In genomic region chr2:8577573-8577972, GRCh38 we compare ENCODE assay signal across 17 cellular contexts.
DNase-seq lines count a peak whose midpoint lies in the region; ATAC-seq and TF ChIP-seq lines count a peak whose summit lies in the region.
"Had no signal": no experiment of that assay in that cellular context is flagged by ENCODE, and none has a peak within 500 bp of the region (broad histone marks: within the 10 kb centered on the region; RNA-seq: fewer than 3 reads in every experiment).

No MANE protein-coding gene starts in this region.

- no peak overlapping the region for H4K8ac ChIP-seq in trophoblast cell (ENCODE audit: low read depth, low read length)

- H3K27me3 Mint-ChIP-seq in activated CD4-positive, alpha-beta memory T cell treated with anti-CD3 and anti-CD28 coated beads, Interleukin-2, amount 10 ng/mL, durations not matched to agents 7 days and 5 days = peaks cover 9% of the 10 kb centered on the region
- H3K27me3 Mint-ChIP-seq in activated CD4-positive, alpha-beta memory T cell treated with anti-CD3 and anti-CD28 coated beads for 36 hours = peaks cover 3% of the 10 kb centered on the region
- H3K27me3 Mint-ChIP-seq in activated T-helper 17 cell treated with anti-CD3 and anti-CD28 coated beads, Interleukin-2, amount 50 U/mL, for 72 hours = no peaks in the 10 kb centered on the region
- peaks cover 11% of the 10 kb centered on the region for H3K27me3 Mint-ChIP-seq in chondrocyte (ENCODE audit: low read depth)
- H3K27me3 Mint-ChIP-seq: CD4-positive, CD25-positive, alpha-beta regulatory T cell had no signal

- H3K4ac ChIP-seq in trophoblast cell (ENCODE audit: low read depth, low read length) = no peak overlapping the region

- no peak for ATAC-seq in activated T-helper 17 cell treated with anti-CD3 and anti-CD28 coated beads, Interleukin-2, amount 50 U/mL, for 72 hours (replicated peaks)
- ATAC-seq: A549, HCT116 had no signal

- H2BK12ac ChIP-seq in trophoblast cell (ENCODE audit: low read length) = peak overlapping the region; percentile 19

- H3K27ac ChIP-seq in trophoblast cell (ENCODE audit: low read depth, low read length) (no peak overlapping the region), esophagus squamous epithelium (no peak overlapping the region)
- H3K27ac ChIP-seq: A549 had no signal

- TF ChIP-seq CTCF in esophagus squamous epithelium (IDR thresholded peaks at IDR 0.05) (no peak), chondrocyte (IDR thresholded peaks at IDR 0.05) (no peak)

- intact Hi-C loops in activated CD4-positive, alpha-beta memory T cell treated with anti-CD3 and anti-CD28 coated beads for 36 hours (cut with micrococcal nuclease) = loop anchor here (2.0 kb wide), 1 partner anchor 35 kb away; no protein-coding TSS in a partner anchor
- intact Hi-C loops in esophagus squamous epithelium (cut with DNase I) = no loop called here

- no peak overlapping the region for H3K23ac ChIP-seq in trophoblast cell (ENCODE audit: low read length)

- no peak overlapping the region for H4K12ac ChIP-seq in trophoblast cell (ENCODE audit: low read depth, low read length)

- H3K36me3 Mint-ChIP-seq in activated CD4-positive, alpha-beta memory T cell treated with anti-CD3 and anti-CD28 coated beads, Interleukin-2, amount 10 ng/mL, durations not matched to agents 7 days and 5 days (ENCODE audit: low read depth) = peaks cover 2% of the 10 kb centered on the region
- no peaks in the 10 kb centered on the region for H3K36me3 Mint-ChIP-seq in activated CD4-positive, alpha-beta memory T cell treated with anti-CD3 and anti-CD28 coated beads for 36 hours
- H3K36me3 Mint-ChIP-seq in activated T-helper 17 cell treated with anti-CD3 and anti-CD28 coated beads, Interleukin-2, amount 50 U/mL, for 72 hours (ENCODE audit: low read depth) = no peaks in the 10 kb centered on the region
- no peaks in the 10 kb centered on the region for H3K36me3 Mint-ChIP-seq in chondrocyte (ENCODE audit: low read depth)
- H3K36me3 Mint-ChIP-seq: CD4-positive, CD25-positive, alpha-beta regulatory T cell had no signal

- peaks cover 37% of the 10 kb centered on the region for H3K4me1 Mint-ChIP-seq in activated CD4-positive, alpha-beta memory T cell treated with anti-CD3 and anti-CD28 coated beads, Interleukin-2, amount 10 ng/mL, durations not matched to agents 7 days and 5 days
- H3K4me1 Mint-ChIP-seq in activated CD4-positive, alpha-beta memory T cell treated with anti-CD3 and anti-CD28 coated beads for 36 hours (ENCODE audit: low read depth) = peaks cover 33% of the 10 kb centered on the region
- H3K4me1 Mint-ChIP-seq in activated T-helper 17 cell treated with anti-CD3 and anti-CD28 coated beads, Interleukin-2, amount 50 U/mL, for 72 hours = peaks cover 34% of the 10 kb centered on the region
- H3K4me1 Mint-ChIP-seq in chondrocyte (ENCODE audit: low read depth) = peaks cover 11% of the 10 kb centered on the region

- H3K4me1 ChIP-seq in trophoblast cell (ENCODE audit: control insufficient read depth in 1 of 2, insufficient read depth in 2 of 2, low read length in 2 of 2) (peaks cover 36 to 46% of the 10 kb centered on the region in 2 experiments), esophagus squamous epithelium (peaks cover 7 to 29% (median 12%) of the 10 kb centered on the region in 3 donors)

- H3K79me2 ChIP-seq in trophoblast cell (ENCODE audit: control insufficient read depth, insufficient read depth, low read length, poor library complexity) = peaks cover 9% of the 10 kb centered on the region

- CTCF ChIA-PET in activated CD4-positive, alpha-beta memory T cell treated with anti-CD3 and anti-CD28 coated beads, Interleukin-2, amount 10 ng/mL, durations not matched to agents 7 days and 5 days (lab: Charles Lee) = interaction anchor here (1.1 kb wide), 1 partner anchor 45 kb away, joined by 3 read pairs; no protein-coding TSS in a partner anchor
- CTCF ChIA-PET in activated CD4-positive, alpha-beta memory T cell treated with anti-CD3 and anti-CD28 coated beads for 36 hours (lab: Charles Lee) = no interaction called here

- H4K91ac ChIP-seq in trophoblast cell (ENCODE audit: low read depth, low read length) = peak overlapping the region; percentile 3

- no peak overlapping the region for H3K4me2 ChIP-seq in trophoblast cell (ENCODE audit: low read length)
- H3K4me2 ChIP-seq: A549 had no signal

- H3K27ac Mint-ChIP-seq in activated CD4-positive, alpha-beta memory T cell treated with anti-CD3 and anti-CD28 coated beads, Interleukin-2, amount 10 ng/mL, durations not matched to agents 7 days and 5 days = no peak overlapping the region
- H3K27ac Mint-ChIP-seq in activated CD4-positive, alpha-beta memory T cell treated with anti-CD3 and anti-CD28 coated beads for 36 hours = no peak overlapping the region
- H3K27ac Mint-ChIP-seq in activated T-helper 17 cell treated with anti-CD3 and anti-CD28 coated beads, Interleukin-2, amount 50 U/mL, for 72 hours = peak overlapping the region; percentile 90
- no peak overlapping the region for H3K27ac Mint-ChIP-seq in chondrocyte (ENCODE audit: unreplicated experiment)
- H3K27ac Mint-ChIP-seq: CD4-positive, CD25-positive, alpha-beta regulatory T cell had no signal

- peaks cover 45% of the 10 kb centered on the region for H3K79me1 ChIP-seq in trophoblast cell (ENCODE audit: low read length)

- H2AFZ ChIP-seq in trophoblast cell (ENCODE audit: insufficient read depth, low read length, poor library complexity) = no peak overlapping the region

- DNase-seq in activated CD4-positive, alpha-beta memory T cell treated with anti-CD3 and anti-CD28 coated beads, Interleukin-2, amount 10 ng/mL, durations not matched to agents 7 days and 5 days = peak; percentile 6
- no peak for DNase-seq in activated CD4-positive, alpha-beta memory T cell treated with anti-CD3 and anti-CD28 coated beads for 36 hours
- DNase-seq in H7 = peak; percentile 34
- DNase-seq in trophoblast cell = no peak
- no peak for DNase-seq in esophagus squamous epithelium (lab: John Stamatoyannopoulos, UW)
- no peak for DNase-seq in SHP77 (lab: John Stamatoyannopoulos, UW)
- no peak for DNase-seq in chondrocyte (ENCODE audit: low spot score)
- DNase-seq: CD4-positive, CD25-positive, alpha-beta regulatory T cell; DMS53; NCI-H1436 treated with DMSO at 0.1 percent for 48 hours; NCI-H2081 treated with DMSO at 0.1 percent for 48 hours; NCI-H446; NCI-H82; SIG-M5 had no signal

- H2BK5ac ChIP-seq in trophoblast cell (ENCODE audit: low read depth, low read length, poor library complexity) = no peak overlapping the region

- H3K14ac ChIP-seq in trophoblast cell (ENCODE audit: low read length) = no peak overlapping the region

- POLR2A ChIA-PET in activated CD4-positive, alpha-beta memory T cell treated with anti-CD3 and anti-CD28 coated beads, Interleukin-2, amount 10 ng/mL, durations not matched to agents 7 days and 5 days (lab: Charles Lee) = interaction anchor here (1.2 to 4.0 kb wide), 3 partner anchors 11 to 107 kb away, joined by 4 to 24 read pairs (median 4); partner anchors contain the start of gene ID2
- POLR2A ChIA-PET in activated CD4-positive, alpha-beta memory T cell treated with anti-CD3 and anti-CD28 coated beads for 36 hours (lab: Charles Lee) = interaction anchor here (1.6 kb wide), 1 partner anchor 33 kb away, joined by 12 read pairs; no protein-coding TSS in a partner anchor

- H2AK5ac ChIP-seq in trophoblast cell (ENCODE audit: low read length) = no peak overlapping the region

- TF ChIP-seq POLR2A in esophagus squamous epithelium (IDR thresholded peaks at IDR 0.05) = no peak

- H2BK120ac ChIP-seq in trophoblast cell (ENCODE audit: insufficient read depth, low read length, poor library complexity) = peak overlapping the region; percentile 4

- no CpG with 5 or more reads among the region's 8 CpGs for WGBS in trophoblast cell (ENCODE audit: extremely low coverage, insufficient coverage, insufficient read length)
- 91 to 93% methylated on average over 5 to 6 of the region's 8 CpGs for WGBS in esophagus squamous epithelium, 2 donors

- no peak overlapping the region for H3K9ac ChIP-seq in trophoblast cell (ENCODE audit: low read length)

- H3K27me3 ChIP-seq in H7 (ENCODE audit: control insufficient read depth, insufficient read depth, low read length) (no peaks in the 10 kb centered on the region; the same call in 1 of the 2 replicates), trophoblast cell (ENCODE audit: insufficient read depth, low read length) (no peaks in the 10 kb centered on the region), esophagus squamous epithelium (no peaks in the 10 kb centered on the region)

- no peaks in the 10 kb centered on the region for H3K9me3 ChIP-seq in trophoblast cell (ENCODE audit: insufficient read depth, low read depth, low read length)
- no peaks in the 10 kb centered on the region for H3K9me3 ChIP-seq in esophagus squamous epithelium
- H3K9me3 ChIP-seq: A549 had no signal

- no peak overlapping the region for H3K4me3 ChIP-seq in H7 (ENCODE audit: insufficient read depth, low read depth, low read length)
- H3K4me3 ChIP-seq in trophoblast cell (ENCODE audit: low read depth, low read length) = no peak overlapping the region
- no peak overlapping the region for H3K4me3 ChIP-seq in esophagus squamous epithelium
- H3K4me3 ChIP-seq: A549 had no signal

- no peak overlapping the region for H3K4me3 Mint-ChIP-seq in activated CD4-positive, alpha-beta memory T cell treated with anti-CD3 and anti-CD28 coated beads, Interleukin-2, amount 10 ng/mL, durations not matched to agents 7 days and 5 days
- no peak overlapping the region for H3K4me3 Mint-ChIP-seq in activated CD4-positive, alpha-beta memory T cell treated with anti-CD3 and anti-CD28 coated beads for 36 hours
- peak overlapping the region; percentile 69 for H3K4me3 Mint-ChIP-seq in activated T-helper 17 cell treated with anti-CD3 and anti-CD28 coated beads, Interleukin-2, amount 50 U/mL, for 72 hours
- H3K4me3 Mint-ChIP-seq in chondrocyte (ENCODE audit: unreplicated experiment) = no peak overlapping the region

- H3K9me3 Mint-ChIP-seq in activated CD4-positive, alpha-beta memory T cell treated with anti-CD3 and anti-CD28 coated beads, Interleukin-2, amount 10 ng/mL, durations not matched to agents 7 days and 5 days = no peaks in the 10 kb centered on the region
- H3K9me3 Mint-ChIP-seq in activated CD4-positive, alpha-beta memory T cell treated with anti-CD3 and anti-CD28 coated beads for 36 hours = no peaks in the 10 kb centered on the region
- H3K9me3 Mint-ChIP-seq in activated T-helper 17 cell treated with anti-CD3 and anti-CD28 coated beads, Interleukin-2, amount 50 U/mL, for 72 hours = no peaks in the 10 kb centered on the region
- no peaks in the 10 kb centered on the region for H3K9me3 Mint-ChIP-seq in chondrocyte (ENCODE audit: low read depth)
- H3K9me3 Mint-ChIP-seq: CD4-positive, CD25-positive, alpha-beta regulatory T cell had no signal

- no peaks in the 10 kb centered on the region for H3K36me3 ChIP-seq in H7 (replicated peaks; ENCODE audit: control insufficient read depth, insufficient read depth, low read length)
- no peaks in the 10 kb centered on the region for H3K36me3 ChIP-seq in trophoblast cell (ENCODE audit: control insufficient read depth in 1 of 2, insufficient read depth in 2 of 2, low read length in 2 of 2)
- H3K36me3 ChIP-seq in esophagus squamous epithelium = no peaks in the 10 kb centered on the region

- no peak overlapping the region for H3K18ac ChIP-seq in trophoblast cell (ENCODE audit: low read length)

Comparison
In these comparisons a context has a peak if more than half of its experiments do, and no peak if none do; other contexts are left out.
1. DNase-seq: peak in activated CD4-positive, alpha-beta memory T cell treated with anti-CD3 and anti-CD28 coated beads, Interleukin-2, amount 10 ng/mL, durations not matched to agents 7 days and 5 days (single experiment) and H7 (single experiment); none in activated CD4-positive, alpha-beta memory T cell treated with anti-CD3 and anti-CD28 coated beads for 36 hours (single experiment), trophoblast cell (0 of 2), esophagus squamous epithelium (single experiment), SHP77 (0 of 2) and chondrocyte (single experiment).